17 cellular contexts compared by ENCODE assay signal in genomic region chr3:57935539-57935938, GRCh38.
DNase-seq lines count a peak whose midpoint lies in the region; ATAC-seq, FAIRE-seq and TF ChIP-seq lines count a peak whose summit lies in the region.
"Had no signal": no experiment of that assay in that cellular context is flagged by ENCODE, and none has a peak within 500 bp of the region (broad histone marks: within the 10 kb centered on the region; RNA-seq: fewer than 3 reads in every experiment).

No MANE protein-coding gene starts in this region.

- no peak overlapping the region for H2AFZ ChIP-seq in K562 (ENCODE audit: low read depth, low read length)

- H3K36me3 ChIP-seq in K562 (ENCODE audit: control insufficient read depth, insufficient read depth, low read length) (peaks cover 6% of the 10 kb centered on the region; the same call in 2 of the 3 replicates), suprapubic skin (no peaks in the 10 kb centered on the region)

- H3K9me3 Mint-ChIP-seq in nephron progenitor cell, result no peaks in the 10 kb centered on the region
- H3K9me3 Mint-ChIP-seq: CD8-positive, alpha-beta memory T cell; HFFc6 had no signal

- ATAC-seq in K562 (peak; percentile 95), GM19351 (IDR thresholded peaks at IDR 0.05; ENCODE audit: unreplicated experiment) (no peak)

- TF ChIP-seq RAD21 in K562 (CRISPR knock-in tag; conservative IDR thresholded peaks at IDR 0.05 in 1 of 2, IDR thresholded peaks at IDR 0.05 in 1 of 2), result no peak

- H3K27me3 ChIP-seq in K562 (ENCODE audit: control insufficient read depth in 2 of 2, insufficient read depth in 2 of 2, low read length in 2 of 2), result no peaks in the 10 kb centered on the region
- H3K27me3 ChIP-seq in suprapubic skin, result no peaks in the 10 kb centered on the region
- H3K27me3 ChIP-seq: BLaER1 had no signal

- TF ChIP-seq POLR2A in K562 (conservative IDR thresholded peaks at IDR 0.05), result no peak
- no peak for TF ChIP-seq POLR2A in suprapubic skin (IDR thresholded peaks at IDR 0.05)

- in situ Hi-C loops in K562 (cut with MboI), result no loop called here

- peaks cover 6% of the 10 kb centered on the region for H3K4me1 Mint-ChIP-seq in nephron progenitor cell
- H3K4me1 Mint-ChIP-seq: CD8-positive, alpha-beta memory T cell had no signal

- TF ChIP-seq CTCF in K562 (IDR thresholded peaks at IDR 0.05 in 2 of 3, conservative IDR thresholded peaks at IDR 0.05 in 1 of 3; ENCODE audit: insufficient read depth in 2 of 3, low read depth in 1 of 3, low read length in 3 of 3) (no peak), nephron progenitor cell (IDR thresholded peaks at IDR 0.05) (no peak), suprapubic skin (IDR thresholded peaks at IDR 0.05) (no peak)

- peak; percentile 97 for FAIRE-seq in K562 (lab: Jason Lieb, UNC)

- H3K36me3 Mint-ChIP-seq in nephron progenitor cell (ENCODE audit: low read depth), result peaks cover 16% of the 10 kb centered on the region

- intact Hi-C loops in K562 (cut with micrococcal nuclease), result no loop called here

- no peaks in the 10 kb centered on the region for H3K27me3 Mint-ChIP-seq in nephron progenitor cell (ENCODE audit: low read depth, poor library complexity)
- H3K27me3 Mint-ChIP-seq: CD8-positive, alpha-beta memory T cell had no signal

- H3K9me3 ChIP-seq in K562 (replicated peaks; ENCODE audit: control insufficient read depth, insufficient read depth, low read depth, low read length) (no peaks in the 10 kb centered on the region), suprapubic skin (no peaks in the 10 kb centered on the region)
- H3K9me3 ChIP-seq: BLaER1 had no signal

- WGBS in K562 (ENCODE audit: insufficient coverage, low coverage, missing lambda C conversion rate), result 3% methylated on average over 3 of the region's 3 CpGs
- WGBS in suprapubic skin, result 89% methylated on average over 3 of the region's 3 CpGs

- no peak overlapping the region; the same call in 1 of the 2 replicates for H3K4me2 ChIP-seq in K562 (ENCODE audit: insufficient read depth, low read length)
- H3K4me2 ChIP-seq: BLaER1 had no signal

- H3K9ac ChIP-seq in K562 (ENCODE audit: insufficient read depth in 1 of 2, low read depth in 2 of 2, low read length in 2 of 2), result no peak overlapping the region
- H3K9ac ChIP-seq: BLaER1 had no signal

- DNase-seq in CMK (ENCODE audit: low read depth), result peak; percentile 36
- DNase-seq in OCI-M2 (lab: John Stamatoyannopoulos, UW; ENCODE audit: unreplicated experiment), result peak; percentile 23
- peak in 3 of 4 experiments; percentile 14 to 88 (median 66) for DNase-seq in K562 (ENCODE audit: extremely low read depth in 1 of 4, low spot score in 3 of 4)
- no peak for DNase-seq in nephron progenitor cell
- DNase-seq in suprapubic skin (ENCODE audit: low spot score in 2 of 2), result no peak
- DNase-seq in activated gamma-delta T cell treated with Interleukin-2 at 50 U/mL for 16 hours, result no peak
- DNase-seq in NCI-H2196 (lab: John Stamatoyannopoulos, UW; ENCODE audit: unreplicated experiment), result no peak
- DNase-seq: 8988T; AML-193; CD8-positive, alpha-beta memory T cell; DMS53; GF-D8; HCEC 1CT; HFFc6 had no signal

- H3K27ac Mint-ChIP-seq in nephron progenitor cell, result peak overlapping the region; percentile 64
- H3K27ac Mint-ChIP-seq: CD8-positive, alpha-beta memory T cell; HFFc6 had no signal

- H3K79me2 ChIP-seq in K562 (ENCODE audit: control insufficient read depth, insufficient read depth, low read length), result no peaks in the 10 kb centered on the region

- H3K9me1 ChIP-seq in K562 (ENCODE audit: control insufficient read depth, insufficient read depth, low read length), result no peaks in the 10 kb centered on the region

- no TSS peak for BruUV-seq in K562 (replicated peaks; lab: Mats Ljungman, UMichigan)

- no peaks in the 10 kb centered on the region for H4K20me1 ChIP-seq in K562 (replicated peaks; ENCODE audit: control insufficient read depth, insufficient read depth, low read length)
- H4K20me1 ChIP-seq: BLaER1 had no signal

- H3K4me3 ChIP-seq in K562 (no peak overlapping the region), suprapubic skin (no peak overlapping the region)
- H3K4me3 ChIP-seq: BLaER1 had no signal

- H3K4me3 Mint-ChIP-seq in nephron progenitor cell, result no peak overlapping the region
- H3K4me3 Mint-ChIP-seq: CD8-positive, alpha-beta memory T cell; HFFc6 had no signal

- peak; percentile 83 for TF ChIP-seq EP300 in K562 (IDR thresholded peaks at IDR 0.05; ENCODE audit: low read length)
- TF ChIP-seq EP300 in suprapubic skin (IDR thresholded peaks at IDR 0.05), result no peak

- POLR2A ChIA-PET in K562 (lab: Yijun Ruan, JAX), result interaction anchor here (0.7 to 1.3 kb wide), 3 partner anchors 11 to 216 kb away, joined by 3 read pairs; no protein-coding TSS in a partner anchor

- H3K27ac ChIP-seq in K562 (ENCODE audit: extremely low read depth, low read depth, low read length), result peak overlapping the region; percentile 31; the same call in 2 of the 3 replicates
- H3K27ac ChIP-seq in suprapubic skin, result no peak overlapping the region
- H3K27ac ChIP-seq: BLaER1, HL-60 had no signal

- CTCF ChIA-PET in K562 (lab: Yijun Ruan, JAX; ENCODE audit: low intra/inter-chr PET ratio), result no interaction called here

- H3K4me1 ChIP-seq in K562 (replicated peaks in 1 of 2; ENCODE audit: control insufficient read depth in 2 of 2, insufficient read depth in 2 of 2, low read length in 2 of 2) (peaks cover 0 to 3% of the 10 kb centered on the region in 2 experiments; a peak in 2 of 5 replicates), suprapubic skin (no peaks in the 10 kb centered on the region)
- H3K4me1 ChIP-seq: BLaER1 had no signal

TF ChIP-seq in K562, 482 proteins besides CTCF, POLR2A, EP300 and RAD21 (continues in another document):
- TF ChIP-seq CCNT2 (IDR thresholded peaks at IDR 0.05; ENCODE audit: borderline replicate concordance, extremely low read depth, insufficient read length, low read depth, low read length), result peak; percentile 44
- peak; percentile 69 for TF ChIP-seq GATA2 (CRISPR knock-in tag; IDR thresholded peaks at IDR 0.05)
- TF ChIP-seq ZNF76 (CRISPR knock-in tag; IDR thresholded peaks at IDR 0.05; ENCODE audit: borderline replicate concordance), result no peak
- 0 out of 2 replicates have a peak, but pooled peaks have one; percentile 42 for TF ChIP-seq ZNF24 (IDR thresholded peaks at IDR 0.05)
- no peak for TF ChIP-seq ZNF274 (IDR thresholded peaks at IDR 0.05; ENCODE audit: borderline replicate concordance, low read depth, low read length)
- TF ChIP-seq ZNF639 (CRISPR knock-in tag; conservative IDR thresholded peaks at IDR 0.05 in 1 of 2, IDR thresholded peaks at IDR 0.05 in 1 of 2), result peak in 1 of 2 experiments; percentile 50; a peak in 1 of 4 replicates
- TF ChIP-seq FUS (optimal IDR thresholded peaks at IDR 0.05; ENCODE audit: low read depth, low read length), result no peak
- TF ChIP-seq NR0B1 (IDR thresholded peaks at IDR 0.05; ENCODE audit: partially characterized antibody), result no peak
- no peak for TF ChIP-seq TAF9B (IDR thresholded peaks at IDR 0.05; ENCODE audit: partially characterized antibody)
- peak; percentile 66; the same call in 1 of the 2 replicates for TF ChIP-seq SMARCE1 (IDR thresholded peaks at IDR 0.05)
- 0 out of 2 replicates have a peak, but pooled peaks have one; percentile 29 for TF ChIP-seq ETV1 (tag; conservative IDR thresholded peaks at IDR 0.05; ENCODE audit: low read depth)
- TF ChIP-seq CREBBP (IDR thresholded peaks at IDR 0.05; ENCODE audit: low read depth, low read length), result no peak
- no peak for TF ChIP-seq ZNF507 (tag; conservative IDR thresholded peaks at IDR 0.05)
- no peak for TF ChIP-seq CTBP1 (IDR thresholded peaks at IDR 0.05; ENCODE audit: borderline replicate concordance)
- no peak for TF ChIP-seq SAFB (IDR thresholded peaks at IDR 0.05; ENCODE audit: borderline replicate concordance, low read depth, low read length)
- no peak for TF ChIP-seq KAT8 (IDR thresholded peaks at IDR 0.05; ENCODE audit: low read depth)
- TF ChIP-seq ZNF696 (CRISPR knock-in tag; conservative IDR thresholded peaks at IDR 0.05), result no peak
- no peak for TF ChIP-seq MIER1 (IDR thresholded peaks at IDR 0.05; ENCODE audit: low read depth)
- no peak for TF ChIP-seq PRPF4 (IDR thresholded peaks at IDR 0.05; ENCODE audit: insufficient read depth, low read depth, low read length, poor library complexity, severe bottlenecking)
- TF ChIP-seq TBP (optimal IDR thresholded peaks at IDR 0.05; ENCODE audit: low read depth, low read length), result peak; percentile 16
- TF ChIP-seq MECOM (CRISPR knock-in tag; IDR thresholded peaks at IDR 0.05), result no peak
- no peak for TF ChIP-seq ETV5 (CRISPR knock-in tag; IDR thresholded peaks at IDR 0.05; ENCODE audit: low read depth)

Comparison
In these comparisons a context has a peak if more than half of its experiments do, and no peak if none do; other contexts are left out.
1. DNase-seq: peak in CMK (single experiment), OCI-M2 (single experiment) and K562 (3 of 4); none in nephron progenitor cell (single experiment), suprapubic skin (0 of 2), activated gamma-delta T cell treated with Interleukin-2 at 50 U/mL for 16 hours (single experiment) and NCI-H2196 (single experiment).